18 cellular contexts compared by ENCODE assay signal in the genomic region with DNA sequence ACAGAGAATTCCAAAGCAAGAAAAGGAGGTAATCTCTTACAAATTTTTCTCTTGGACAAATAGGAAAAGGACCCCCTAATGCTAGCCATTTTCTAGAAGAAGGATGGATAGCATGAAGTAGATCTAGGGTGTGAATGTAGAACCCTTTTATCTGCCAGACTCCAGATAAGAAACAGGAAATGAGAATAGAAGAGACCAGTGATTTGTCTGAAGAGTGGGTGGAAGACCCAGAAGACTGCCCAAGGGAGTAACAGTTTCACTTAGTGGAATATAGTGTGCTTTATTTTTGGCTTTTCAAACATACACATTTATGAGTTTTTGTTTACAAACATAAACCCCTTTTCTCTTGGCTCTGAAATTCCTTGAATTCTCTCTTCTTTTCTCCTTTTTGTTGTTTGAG. TPM values are rescaled to one million over a fixed set of nuclear protein-coding genes. Genes with fewer than 3 reads are reported as not detected.
DNase-seq lines count a peak whose midpoint lies in the region; ATAC-seq, FAIRE-seq and TF ChIP-seq lines count a peak whose summit lies in the region.
"Had no signal": no experiment of that assay in that cellular context is flagged by ENCODE, and none has a peak within 500 bp of the region (broad histone marks: within the 10 kb centered on the region; RNA-seq: fewer than 3 reads in every experiment).

No MANE protein-coding gene starts in this region.

- no peak overlapping the region for H3K9ac ChIP-seq in BLaER1 treated with 17β-estradiol and CSF1 and Interleukin-3, amounts not matched to agents 10 nM and 100 nM
- H3K9ac ChIP-seq in GM12878 (ENCODE audit: control insufficient read depth, insufficient read depth, low read length): no peak overlapping the region
- no peak overlapping the region for H3K9ac ChIP-seq in subcutaneous abdominal adipose tissue (ENCODE audit: low read length in 5 of 5)
- H3K9ac ChIP-seq: GM23248 had no signal

- no peak for TF ChIP-seq RAD21 in GM12878 (IDR thresholded peaks at IDR 0.05; ENCODE audit: insufficient read depth, low read depth, low read length)

- no peak for TF ChIP-seq EP300 in GM12878 (IDR thresholded peaks at IDR 0.05; ENCODE audit: borderline replicate concordance in 1 of 2, control insufficient read depth in 1 of 2, low read depth in 2 of 2, low read length in 2 of 2)
- TF ChIP-seq EP300 in upper lobe of left lung (IDR thresholded peaks at IDR 0.05): no peak

- H3K36me3 Mint-ChIP-seq in endothelial cell (ENCODE audit: low read depth, unreplicated experiment): no peaks in the 10 kb centered on the region

- DNase-seq in GM13976 (ENCODE audit: low spot score) (peak; percentile 35), GM12878 (ENCODE audit: low read depth, low spot score) (no peak), H4 (ENCODE audit: low spot score) (no peak), upper lobe of left lung (no peak), endothelial cell (ENCODE audit: low spot score) (no peak), spleen (no peak)
- DNase-seq: ACHN; Caco-2; CD8-positive, alpha-beta memory T cell; DND-41; GDM1; GM23248; H7 had no signal

- H3K4me3 Mint-ChIP-seq in endothelial cell (ENCODE audit: unreplicated experiment): no peak overlapping the region
- H3K4me3 Mint-ChIP-seq: CD8-positive, alpha-beta memory T cell had no signal

- TF ChIP-seq POLR2A in GM12878 (IDR thresholded peaks at IDR 0.05; ENCODE audit: low read depth, low read length): no peak
- TF ChIP-seq POLR2A in upper lobe of left lung (IDR thresholded peaks at IDR 0.05): no peak
- no peak for TF ChIP-seq POLR2A in spleen (IDR thresholded peaks at IDR 0.05)

- H3K4me3 ChIP-seq in BLaER1 treated with 17β-estradiol and CSF1 and Interleukin-3, amounts not matched to agents 10 nM and 100 nM: no peak overlapping the region
- H3K4me3 ChIP-seq in GM12878: no peak overlapping the region
- no peak overlapping the region for H3K4me3 ChIP-seq in subcutaneous abdominal adipose tissue (ENCODE audit: low read depth in 1 of 5, low read length in 5 of 5)
- H3K4me3 ChIP-seq in upper lobe of left lung: no peak overlapping the region
- no peak overlapping the region for H3K4me3 ChIP-seq in spleen
- H3K4me3 ChIP-seq: GM23248, K562 had no signal

- H3K27ac ChIP-seq in BLaER1 treated with 17β-estradiol and CSF1 and Interleukin-3, amounts not matched to agents 10 nM and 100 nM: no peak overlapping the region
- H3K27ac ChIP-seq in GM12878 (ENCODE audit: control insufficient read depth, insufficient read depth) (no peak overlapping the region), subcutaneous abdominal adipose tissue (ENCODE audit: low read depth, low read length) (peak overlapping the region; percentile 12), upper lobe of left lung (no peak overlapping the region), spleen (no peak overlapping the region)
- H3K27ac ChIP-seq: C4-2B, GM23248 had no signal

- H3K27me3 Mint-ChIP-seq in endothelial cell (ENCODE audit: unreplicated experiment): no peaks in the 10 kb centered on the region

- intact Hi-C loops in GM12878 (cut with micrococcal nuclease; ENCODE audit: unreplicated experiment): no loop called here
- intact Hi-C loops in spleen (cut with DNase I; ENCODE audit: low total_unique reads): no loop called here

- H3K79me2 ChIP-seq in GM12878 (ENCODE audit: control insufficient read depth, insufficient read depth, low read length): no peaks in the 10 kb centered on the region

- BruUV-seq in GM12878 (replicated peaks; lab: Mats Ljungman, UMichigan): no TSS peak

- in situ Hi-C loops in GM13976 (cut with MboI; ENCODE audit: low sequenced_read_pairs, unreplicated experiment): no loop called here
- in situ Hi-C loops in GM12878 (cut with MboI): no loop called here

- peaks cover 22 to 36% (median 26%) of the 10 kb centered on the region in 10 experiments for H3K4me1 ChIP-seq in BLaER1 treated with 17β-estradiol and CSF1 and Interleukin-3, amounts not matched to agents 10 nM and 100 nM
- H3K4me1 ChIP-seq in GM12878 (ENCODE audit: control insufficient read depth, insufficient read depth, low read length) (peaks cover 3% of the 10 kb centered on the region; the same call in 1 of the 2 replicates), subcutaneous abdominal adipose tissue (ENCODE audit: control insufficient read depth in 5 of 5, insufficient read depth in 5 of 5, low read length in 5 of 5) (peaks cover 7 to 32% (median 31%) of the 10 kb centered on the region in 5 donors), upper lobe of left lung (peaks cover 0 to 10% (median 4%) of the 10 kb centered on the region in 4 donors), spleen (no peaks in the 10 kb centered on the region)
- H3K4me1 ChIP-seq: Caco-2 had no signal

- FAIRE-seq in GM12878 (lab: Jason Lieb, UNC): no peak
- FAIRE-seq: K562 had no signal

- RAD21 ChIA-PET in GM12878 (lab: Charles Lee; ENCODE audit: unreplicated experiment): no interaction called here

- H4K20me1 ChIP-seq in BLaER1 treated with 17β-estradiol and CSF1 and Interleukin-3, amounts not matched to agents 10 nM and 100 nM: no peaks in the 10 kb centered on the region
- H4K20me1 ChIP-seq in GM12878 (ENCODE audit: control insufficient read depth, insufficient read depth): no peaks in the 10 kb centered on the region

- H3K36me3 ChIP-seq in BLaER1 treated with 17β-estradiol and CSF1 and Interleukin-3, amounts not matched to agents 10 nM and 100 nM: peaks cover 0 to 12% (median 0%) of the 10 kb centered on the region in 11 experiments; a peak in 2 of 22 replicates
- H3K36me3 ChIP-seq in GM12878 (ENCODE audit: control insufficient read depth in 2 of 2, insufficient read depth in 2 of 2, low read length in 1 of 2) (no peaks in the 10 kb centered on the region), subcutaneous abdominal adipose tissue (ENCODE audit: control insufficient read depth in 5 of 5, insufficient read depth in 5 of 5, low read length in 5 of 5) (peaks cover 3 to 36% (median 30%) of the 10 kb centered on the region in 5 donors), upper lobe of left lung (no peaks in the 10 kb centered on the region), spleen (no peaks in the 10 kb centered on the region)

- SMC1A ChIA-PET in GM12878 (lab: Charles Lee; ENCODE audit: uncharacterized antibody, unreplicated experiment): interaction anchor here (0.6 kb wide), 1 partner anchor 74 kb away, joined by 3 read pairs; no protein-coding TSS in a partner anchor

- ATAC-seq in GM12878: peak; percentile 25; the same call in 1 of the 3 replicates
- ATAC-seq in upper lobe of left lung (ENCODE audit: low FRiP score in 2 of 2): no peak
- ATAC-seq: K562 had no signal

- TF ChIP-seq CTCF in GM13976 (IDR thresholded peaks at IDR 0.05; ENCODE audit: borderline replicate concordance, control extremely low read depth, extremely low read depth, insufficient read depth, missing control alignments): no peak
- TF ChIP-seq CTCF in GM12878 (IDR thresholded peaks at IDR 0.05 in 2 of 3, conservative IDR thresholded peaks at IDR 0.05 in 1 of 3; ENCODE audit: control insufficient read depth in 2 of 3, extremely low read depth in 1 of 3, insufficient read depth in 1 of 3, low read depth in 3 of 3, low read length in 3 of 3): no peak
- no peak for TF ChIP-seq CTCF in upper lobe of left lung (IDR thresholded peaks at IDR 0.05)
- TF ChIP-seq CTCF in endothelial cell (IDR thresholded peaks at IDR 0.05; ENCODE audit: unreplicated experiment): no peak
- no peak for TF ChIP-seq CTCF in spleen (IDR thresholded peaks at IDR 0.05 in 8 of 11, conservative IDR thresholded peaks at IDR 0.05 in 3 of 11)

- H3K27ac Mint-ChIP-seq in endothelial cell (ENCODE audit: unreplicated experiment): no peak overlapping the region
- H3K27ac Mint-ChIP-seq: CD8-positive, alpha-beta memory T cell had no signal

- CTCF ChIA-PET in GM12878 (lab: Yijun Ruan, JAX): no interaction called here

- peak overlapping the region; percentile 14 to 62 (median 40); a peak in 20 of 22 replicates for H3K4me2 ChIP-seq in BLaER1 treated with 17β-estradiol and CSF1 and Interleukin-3, amounts not matched to agents 10 nM and 100 nM
- H3K4me2 ChIP-seq in GM12878 (ENCODE audit: control insufficient read depth, insufficient read depth): no peak overlapping the region

- peaks cover 22% of the 10 kb centered on the region for H3K4me1 Mint-ChIP-seq in endothelial cell (ENCODE audit: unreplicated experiment)

- H2AFZ ChIP-seq in GM12878 (ENCODE audit: control insufficient read depth, low read depth, low read length): no peak overlapping the region
- H2AFZ ChIP-seq: GM23248 had no signal

- no peaks in the 10 kb centered on the region for H3K9me3 Mint-ChIP-seq in endothelial cell (ENCODE audit: unreplicated experiment)
- H3K9me3 Mint-ChIP-seq: CD8-positive, alpha-beta memory T cell had no signal

- H3K27me3 ChIP-seq in BLaER1 treated with 17β-estradiol and CSF1 and Interleukin-3, amounts not matched to agents 10 nM and 100 nM: no peaks in the 10 kb centered on the region
- H3K27me3 ChIP-seq in GM12878 (replicated peaks in 1 of 2; ENCODE audit: control insufficient read depth in 2 of 2, insufficient read depth in 2 of 2, low read length in 1 of 2) (no peaks in the 10 kb centered on the region), subcutaneous abdominal adipose tissue (ENCODE audit: control insufficient read depth in 5 of 5, insufficient read depth in 4 of 5, low read length in 5 of 5) (no peaks in the 10 kb centered on the region), upper lobe of left lung (no peaks in the 10 kb centered on the region), spleen (replicated peaks in 1 of 7) (no peaks in the 10 kb centered on the region)

- no peaks in the 10 kb centered on the region for H3K9me3 ChIP-seq in BLaER1 treated with 17β-estradiol and CSF1 and Interleukin-3, amounts not matched to agents 10 nM and 100 nM (replicated peaks in 1 of 11)
- H3K9me3 ChIP-seq in GM12878 (replicated peaks; ENCODE audit: control insufficient read depth, insufficient read depth, low read length): no peaks in the 10 kb centered on the region
- no peaks in the 10 kb centered on the region for H3K9me3 ChIP-seq in subcutaneous abdominal adipose tissue (ENCODE audit: control insufficient read depth in 5 of 5, low read length in 5 of 5)
- no peaks in the 10 kb centered on the region for H3K9me3 ChIP-seq in upper lobe of left lung
- H3K9me3 ChIP-seq in spleen: no peaks in the 10 kb centered on the region
- H3K9me3 ChIP-seq: Caco-2 had no signal

- POLR2A ChIA-PET in GM12878 (lab: Charles Lee): no interaction called here

RNA-seq across cellular contexts. Expression of gene ECM2, which starts 25.0 kb away (rescaled TPM):
- not detected in 2 replicates for total RNA-seq in GM12878 (2013; cell fraction: nucleolus; rRNA removed)
- total RNA-seq in GM12878 (2014; rRNA removed): 0.06 TPM in 1 of 2 replicates, not detected in the other
- 0.09 TPM in 1 of 2 replicates, not detected in the other for total RNA-seq in GM12878 (2014; rRNA removed; fragmentation: Illumina TruSeq; extraction: Trizol)
- 0.08 TPM in 1 of 2 replicates, not detected in the other for total RNA-seq in GM12878 (2021)
- 0.28 TPM for polyA plus RNA-seq in GM12878 (2011; ENCODE audit: low read depth)
- polyA plus RNA-seq in GM12878 (2011; rRNA removed): 0.03 and 0.06 TPM in 2 replicates
- polyA plus RNA-seq in GM12878 (2011; cell fraction: cytosol; rRNA removed): 0.05 TPM in 1 of 2 replicates, not detected in the other
- polyA plus RNA-seq in GM12878 (2011; cell fraction: nucleus; rRNA removed): 0.07 TPM in 1 of 2 replicates, not detected in the other
- polyA plus RNA-seq in GM12878 (2012): 0.07 and 0.08 TPM in 2 replicates
- 0.13 and 0.51 TPM in 2 replicates for polyA plus RNA-seq in GM12878 (2014; fragmentation: Illumina TruSeq; extraction: Trizol)
- polyA plus RNA-seq in GM12878 (2014; fragmentation: Nextera tagmentation; extraction: Ambion mirVana): under 1 TPM; 0.04 to 0.27 TPM
- 0.03 TPM in 1 of 2 replicates, not detected in the other for polyA plus RNA-seq in GM12878 (2014; rRNA removed)
- polyA plus RNA-seq in GM12878 (2016; fragmentation: Nextera tagmentation; extraction: Ambion mirVana): under 1 TPM; 0.54 to 0.67 TPM
- not detected in 2 replicates for polyA minus RNA-seq in GM12878 (2011; rRNA and poly(A)+ RNA removed)
- polyA minus RNA-seq in GM12878 (2011; cell fraction: cytosol; rRNA and poly(A)+ RNA removed): not detected in 2 replicates
- not detected in 2 replicates for polyA minus RNA-seq in GM12878 (2011; cell fraction: nucleus; rRNA and poly(A)+ RNA removed)
- total RNA-seq in H4 (2014; rRNA removed; shearing (Covaris generic)): 2.0 and 5.2 TPM in 2 replicates
- total RNA-seq in upper lobe of left lung: 10 to 100 TPM in 1 of 6 donors, 1 to 10 TPM in 5; 2.1 to 11.3 (median 8.5) TPM
- total RNA-seq in endothelial cell (ENCODE audit: unreplicated experiment): not detected
- total RNA-seq in spleen: 1 to 10 TPM in 1 of 7 donors, under 1 TPM in 4, not detected in 2; 0.28 to 1.7 (median 0.49) TPM
- polyA plus RNA-seq in spleen: under 1 TPM; 0.22 to 0.68 (median 0.45) TPM
- total RNA-seq: A172; Caco-2; CD8-positive, alpha-beta memory T cell; H7; K562 had no signal
- polyA plus RNA-seq: CD8-positive, alpha-beta memory T cell had no signal

RNA-seq across cellular contexts. Expression of gene ASPN, which starts 28.4 kb away (rescaled TPM):
- not detected in 2 replicates for total RNA-seq in GM12878 (2013; cell fraction: nucleolus; rRNA removed)
- total RNA-seq in GM12878 (2014; rRNA removed) (not detected in 2 replicates), GM12878 (2014; rRNA removed; fragmentation: Illumina TruSeq; extraction: Trizol) (not detected in 2 replicates), GM12878 (2021) (not detected in 2 replicates), upper lobe of left lung (1 to 10 TPM in 5 of 6 donors, not detected in 1; 3.2 to 9.6 (median 5.8) TPM), endothelial cell (ENCODE audit: unreplicated experiment) (not detected), spleen (1 to 10 TPM in 3 of 7 donors, under 1 TPM in 3, not detected in 1; 0.32 to 2.0 (median 1.0) TPM)
- polyA plus RNA-seq in GM12878 (2011; ENCODE audit: low read depth): not detected
- polyA plus RNA-seq in GM12878 (2011; rRNA removed) (not detected in 2 replicates), GM12878 (2014; fragmentation: Illumina TruSeq; extraction: Trizol) (not detected in 2 replicates), GM12878 (2014; fragmentation: Nextera tagmentation; extraction: Ambion mirVana) (under 1 TPM in 1 of 2 experiments, not detected in 1; 0.03 TPM), GM12878 (2014; rRNA removed) (not detected in 2 replicates), GM12878 (2016; fragmentation: Nextera tagmentation; extraction: Ambion mirVana) (under 1 TPM; 0.42 to 0.47 TPM), spleen (1 to 10 TPM in 1 of 3 donors, under 1 TPM in 2; 0.64 to 1.1 (median 0.83) TPM)
- polyA plus RNA-seq in GM12878 (2011; cell fraction: cytosol; rRNA removed): not detected in 2 replicates
- not detected in 2 replicates for polyA plus RNA-seq in GM12878 (2011; cell fraction: nucleus; rRNA removed)
- polyA plus RNA-seq in GM12878 (2012): not detected in 2 replicates
- polyA minus RNA-seq in GM12878 (2011; rRNA and poly(A)+ RNA removed): not detected in 2 replicates
- not detected in 2 replicates for polyA minus RNA-seq in GM12878 (2011; cell fraction: cytosol; rRNA and poly(A)+ RNA removed)
- polyA minus RNA-seq in GM12878 (2011; cell fraction: nucleus; rRNA and poly(A)+ RNA removed): not detected in 2 replicates
- not detected in 2 replicates for total RNA-seq in H4 (2014; rRNA removed; shearing (Covaris generic))
- total RNA-seq: A172; Caco-2; CD8-positive, alpha-beta memory T cell; H7; K562 had no signal
- polyA plus RNA-seq: CD8-positive, alpha-beta memory T cell had no signal
